ENCODE assay signal across 7 cellular contexts in genomic region chr6:31438677-31439076, GRCh38.
"Had no signal": no experiment of that assay in that cellular context is flagged by ENCODE, and none has a peak within 500 bp of the region (broad histone marks: within the 10 kb centered on the region; RNA-seq: fewer than 3 reads in every experiment).

No MANE protein-coding gene starts in this region.

- H3K4me3 Mint-ChIP-seq: H9, IgD-negative memory B cell had no signal

- FAIRE-seq: H54, HTR-8/SVneo had no signal

- DNase-seq: GOT3, H9, HCEC 1CT, KG1 had no signal

- H3K27ac Mint-ChIP-seq: H9, IgD-negative memory B cell had no signal
